Comparison of ENCODE assay signal across 1 cellular context in genomic region chr6:147234685-147235084, GRCh38.
TF ChIP-seq lines count a peak whose summit lies in the region.

No MANE protein-coding gene starts in this region.

TF ChIP-seq in K562, 482 proteins besides CTCF, POLR2A, EP300 and RAD21 (continued from another document):
- TF ChIP-seq CCNT2 (IDR thresholded peaks at IDR 0.05; ENCODE audit: borderline replicate concordance, extremely low read depth, insufficient read length, low read depth, low read length) (no peak), MAFF (IDR thresholded peaks at IDR 0.05; ENCODE audit: low read length) (peak; percentile 94), ZBTB8A (IDR thresholded peaks at IDR 0.05; ENCODE audit: partially characterized antibody) (no peak), HLTF (IDR thresholded peaks at IDR 0.05) (no peak), HNRNPK (IDR thresholded peaks at IDR 0.05; ENCODE audit: low read depth, low read length, poor library complexity, severe bottlenecking) (no peak), FOXA1 (IDR thresholded peaks at IDR 0.05; ENCODE audit: borderline replicate concordance) (no peak), ZFP36 (IDR thresholded peaks at IDR 0.05; ENCODE audit: low read depth, low read length, partially characterized antibody) (no peak), ZNF551 (CRISPR knock-in tag; IDR thresholded peaks at IDR 0.05) (no peak), MXD1 (CRISPR knock-in tag; IDR thresholded peaks at IDR 0.05; ENCODE audit: borderline replicate concordance, poor library complexity, severe bottlenecking) (no peak), BRD4 (IDR thresholded peaks at IDR 0.05) (no peak), ATF6 (CRISPR knock-in tag; IDR thresholded peaks at IDR 0.05) (no peak), TSC22D4 (tag; IDR thresholded peaks at IDR 0.05) (no peak), KAT2B (IDR thresholded peaks at IDR 0.05; ENCODE audit: low read depth, low read length) (no peak), BMI1 (IDR thresholded peaks at IDR 0.05; ENCODE audit: low read length) (no peak), ZNF121 (CRISPR knock-in tag; conservative IDR thresholded peaks at IDR 0.05) (no peak), C11orf30 (IDR thresholded peaks at IDR 0.05; ENCODE audit: low read depth) (peak; percentile 91), ZSCAN29 (IDR thresholded peaks at IDR 0.05) (no peak), MITF (IDR thresholded peaks at IDR 0.05) (no peak), ZNF280A (IDR thresholded peaks at IDR 0.05; ENCODE audit: low read depth, partially characterized antibody) (no peak), HIVEP1 (CRISPR knock-in tag; IDR thresholded peaks at IDR 0.05) (no peak), PTTG1 (tag; IDR thresholded peaks at IDR 0.05; ENCODE audit: low read depth) (no peak), TFE3 (CRISPR knock-in tag; IDR thresholded peaks at IDR 0.05) (no peak), MTF1 (CRISPR knock-in tag; IDR thresholded peaks at IDR 0.05; ENCODE audit: borderline replicate concordance) (no peak), E2F4 (CRISPR knock-in tag; IDR thresholded peaks at IDR 0.05; ENCODE audit: low read depth) (no peak), MEIS2 (IDR thresholded peaks at IDR 0.05; ENCODE audit: partially characterized antibody) (no peak), ZNF695 (CRISPR knock-in tag; IDR thresholded peaks at IDR 0.05) (no peak), MECOM (CRISPR knock-in tag; IDR thresholded peaks at IDR 0.05) (no peak), BACH1 (tag; IDR thresholded peaks at IDR 0.05) (no peak), POLR2H (tag; IDR thresholded peaks at IDR 0.05; ENCODE audit: low read depth) (0 out of 2 replicates have a peak, but pooled peaks have one; percentile 43), CSDE1 (IDR thresholded peaks at IDR 0.05) (no peak), ZFX (CRISPR knock-in tag; IDR thresholded peaks at IDR 0.05) (no peak), WHSC1 (IDR thresholded peaks at IDR 0.05; ENCODE audit: low read length) (no peak), CAMTA2 (CRISPR knock-in tag; conservative IDR thresholded peaks at IDR 0.05) (no peak), CEBPB (tag; IDR thresholded peaks at IDR 0.05) (no peak), THRAP3 (IDR thresholded peaks at IDR 0.05; ENCODE audit: borderline replicate concordance) (no peak), POLR2AphosphoS5 (IDR thresholded peaks at IDR 0.05; ENCODE audit: control insufficient read depth, insufficient read depth, low read depth, low read length) (peak; percentile 14; the same call in 1 of the 2 replicates), MAFK (IDR thresholded peaks at IDR 0.05; ENCODE audit: low read length) (peak; percentile 96), U2AF2 (optimal IDR thresholded peaks at IDR 0.05; ENCODE audit: low read depth, low read length) (no peak), SMAD4 (CRISPR knock-in tag; conservative IDR thresholded peaks at IDR 0.05) (no peak), JUND (IDR thresholded peaks at IDR 0.05; ENCODE audit: borderline replicate concordance, low read depth, low read length) (no peak), JUND (tag; IDR thresholded peaks at IDR 0.05; ENCODE audit: borderline replicate concordance, low read depth, low read length) (no peak), IRF1 (CRISPR knock-in tag; IDR thresholded peaks at IDR 0.05; ENCODE audit: borderline replicate concordance) (no peak), NR2C1 (IDR thresholded peaks at IDR 0.05) (no peak), NR2C1 (tag; IDR thresholded peaks at IDR 0.05) (no peak)
